In genomic region chr3:114830652-114831051, GRCh38 we compare ENCODE assay signal across 28 cellular contexts.
"Had no signal": no experiment of that assay in that cellular context is flagged by ENCODE, and none has a peak within 500 bp of the region (broad histone marks: within the 10 kb centered on the region; RNA-seq: fewer than 3 reads in every experiment).

No MANE protein-coding gene starts in this region.

- H3K36me3 ChIP-seq: esophagus squamous epithelium had no signal

- H3K27ac ChIP-seq: epithelial cell of prostate, esophagus squamous epithelium had no signal

- DNase-seq: activated CD4-positive, alpha-beta memory T cell treated with anti-CD3 and anti-CD28 coated beads, Interleukin-2, amount 10 ng/mL, durations not matched to agents 7 days and 5 days; activated CD4-positive, alpha-beta T cell treated with anti-CD3 and anti-CD28 coated beads for 1 hour; activated CD4-positive, alpha-beta T cell treated with anti-CD3 and anti-CD28 coated beads for 4 hours; activated CD4-positive, alpha-beta T cell treated with anti-CD3 and anti-CD28 coated beads, Interleukin-2, amount 10 ng/mL, durations not matched to agents 7 days and 5 days; activated CD4-positive, alpha-beta T cell treated with anti-CD3 and anti-CD28 coated beads, Interleukin-2, amount 50 U/mL, for 4 hours; activated CD4-positive, CD25-positive, alpha-beta regulatory T cell; activated CD8-positive, alpha-beta memory T cell treated with anti-CD3 and anti-CD28 coated beads, Interleukin-2, amount 50 U/mL, for 48 hours; activated gamma-delta T cell; activated naive CD4-positive, alpha-beta T cell; activated naive CD4-positive, alpha-beta T cell treated with anti-CD3 and anti-CD28 coated beads, Interleukin-2, amount 10 ng/mL, durations not matched to agents 7 days and 5 days; activated naive CD8-positive, alpha-beta T cell treated with anti-CD3 and anti-CD28 coated beads, Interleukin-2, amount 10 ng/mL, durations not matched to agents 7 days and 5 days; activated T-cell treated with anti-CD3 and anti-CD28 coated beads for 4 hours; activated T-cell treated with anti-CD3 and anti-CD28 coated beads, Interleukin-2, amount 50 U/mL, for 24 hours; activated T-cell treated with anti-CD3 and anti-CD28 coated beads, Interleukin-2, amount 50 U/mL, for 72 hours; amygdala; aorta; body of pancreas; caudate nucleus; cortex of kidney; dermis blood vessel endothelial cell; effector CD4-positive, alpha-beta T cell; effector memory CD8-positive, alpha-beta T cell; esophagus squamous epithelium; foreskin fibroblast; glutamatergic neuron; T-helper 2 cell had no signal

- H3K9me3 ChIP-seq: body of pancreas, esophagus squamous epithelium had no signal

- H3K27me3 ChIP-seq: body of pancreas, esophagus squamous epithelium had no signal

- H3K4me3 ChIP-seq: body of pancreas, esophagus squamous epithelium had no signal

- H3K4me1 ChIP-seq: esophagus squamous epithelium had no signal

- ATAC-seq: activated naive CD4-positive, alpha-beta T cell treated with anti-CD3 and anti-CD28 coated beads, Interleukin-2, amount 50 U/mL, for 72 hours; activated T-cell treated with anti-CD3 and anti-CD28 coated beads, Interleukin-2, amount 50 U/mL, for 72 hours; body of pancreas; effector memory CD8-positive, alpha-beta T cell had no signal
